In genomic region chr2:54677476-54678265, GRCh38 we compare ENCODE assay signal across 1 cellular context.
TF ChIP-seq lines count a peak whose summit lies in the region.

No MANE protein-coding gene starts in this region.

TF ChIP-seq in A549, 52 proteins besides CTCF, POLR2A, EP300 and RAD21 (continued from another document):
- no peak for TF ChIP-seq POLR2AphosphoS2 (conservative IDR thresholded peaks at IDR 0.05; ENCODE audit: low read length)
